In the genomic region with DNA sequence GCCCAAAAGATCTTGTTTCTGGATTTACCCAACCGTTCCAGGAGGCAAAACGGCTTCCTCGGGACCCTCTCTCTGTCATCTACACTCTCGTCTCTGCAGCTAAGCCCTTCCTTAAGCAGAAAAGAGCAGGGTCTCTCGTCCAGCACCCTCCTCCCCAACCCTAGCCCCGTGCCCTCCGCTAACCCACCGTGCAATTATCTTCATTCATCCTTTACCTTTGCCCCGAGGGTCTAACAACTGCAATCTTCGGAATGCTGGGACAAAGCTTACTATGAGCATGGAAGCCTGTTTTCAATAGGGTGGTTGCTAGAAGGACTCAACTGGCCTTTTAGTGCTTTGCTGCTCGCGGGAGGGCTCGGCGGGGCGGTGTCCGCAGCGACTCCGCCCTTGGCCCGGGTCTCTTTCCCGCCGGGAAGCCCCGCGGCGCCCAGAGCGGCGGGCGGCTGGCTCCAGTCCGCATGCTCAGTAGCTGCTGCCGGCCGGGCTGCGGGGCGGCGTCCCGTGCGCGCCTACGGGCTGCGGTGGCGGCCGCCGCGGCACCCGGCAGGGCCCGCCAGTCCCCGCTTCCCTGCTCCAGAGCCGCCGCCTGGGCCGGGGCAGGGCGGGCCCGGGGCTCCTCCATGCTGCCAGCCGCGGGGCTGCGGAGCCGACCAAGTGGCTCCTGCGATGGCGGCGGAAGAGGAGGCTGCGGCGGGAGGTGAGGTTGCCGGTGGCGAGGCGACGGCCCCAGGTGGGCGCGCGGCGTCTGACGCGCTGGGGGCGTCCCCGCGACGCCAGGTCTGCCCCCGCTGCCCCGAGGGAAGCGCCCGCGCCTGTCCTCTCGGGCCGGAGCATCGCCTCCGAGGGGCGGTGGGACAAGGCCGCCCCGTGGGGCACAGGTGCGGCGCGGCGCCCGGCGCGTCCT, we compare ENCODE assay signal across 8 cellular contexts. TPM values are rescaled to one million over a fixed set of nuclear protein-coding genes. Genes with fewer than 3 reads are reported as not detected.
A peak's percentile ranks its signal among the peaks of the same experiment; 100 is the strongest.
DNase-seq lines count a peak whose midpoint lies in the region; ATAC-seq and TF ChIP-seq lines count a peak whose summit lies in the region.

A gene with protein sequence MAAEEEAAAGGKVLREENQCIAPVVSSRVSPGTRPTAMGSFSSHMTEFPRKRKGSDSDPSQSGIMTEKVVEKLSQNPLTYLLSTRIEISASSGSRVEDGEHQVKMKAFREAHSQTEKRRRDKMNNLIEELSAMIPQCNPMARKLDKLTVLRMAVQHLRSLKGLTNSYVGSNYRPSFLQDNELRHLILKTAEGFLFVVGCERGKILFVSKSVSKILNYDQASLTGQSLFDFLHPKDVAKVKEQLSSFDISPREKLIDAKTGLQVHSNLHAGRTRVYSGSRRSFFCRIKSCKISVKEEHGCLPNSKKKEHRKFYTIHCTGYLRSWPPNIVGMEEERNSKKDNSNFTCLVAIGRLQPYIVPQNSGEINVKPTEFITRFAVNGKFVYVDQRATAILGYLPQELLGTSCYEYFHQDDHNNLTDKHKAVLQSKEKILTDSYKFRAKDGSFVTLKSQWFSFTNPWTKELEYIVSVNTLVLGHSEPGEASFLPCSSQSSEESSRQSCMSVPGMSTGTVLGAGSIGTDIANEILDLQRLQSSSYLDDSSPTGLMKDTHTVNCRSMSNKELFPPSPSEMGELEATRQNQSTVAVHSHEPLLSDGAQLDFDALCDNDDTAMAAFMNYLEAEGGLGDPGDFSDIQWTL (plus strand): TSS at position 430 of the 904 bp plus-strand sequence. CDS start 237 bp downstream, at position 667.

- no peaks in the 10 kb centered on the region for H3K9me3 ChIP-seq in HUES64 (ENCODE audit: insufficient read depth, low read depth, low read length)
- H3K9me3 ChIP-seq in SJSA1 (replicated peaks) = no peaks in the 10 kb centered on the region
- H3K9me3 ChIP-seq in hepatocyte (ENCODE audit: low read depth) = no peaks in the 10 kb centered on the region

- H3K27ac ChIP-seq in HUES64 (ENCODE audit: low read depth, low read length) = no peak within 1 kb of the TSS
- H3K27ac ChIP-seq in SJSA1 = peak within 1 kb of the TSS; percentile 65
- peak within 1 kb of the TSS; percentile 30 for H3K27ac ChIP-seq in angular gyrus (ENCODE audit: low read depth, low read length)
- peak within 1 kb of the TSS; percentile 78 for H3K27ac ChIP-seq in hepatocyte

- DNase-seq in DMS79 treated with DMSO at 0.1 percent for 48 hours (lab: John Stamatoyannopoulos, UW) (peak; percentile 67), SJSA1 (ENCODE audit: low read depth in 1 of 2, low spot score in 2 of 2) (peak; percentile 48 to 68), hepatocyte (ENCODE audit: low spot score) (peak; percentile 75), skeletal muscle cell (ENCODE audit: low read depth) (no peak), amniotic stem cell (lab: John Stamatoyannopoulos, UW) (no peak)

- H3K4me2 ChIP-seq in hepatocyte = peak within 1 kb of the TSS; percentile 94

- peak; percentile 32 for ATAC-seq in GM21423 (IDR thresholded peaks at IDR 0.05; ENCODE audit: unreplicated experiment)

- H3K4me3 ChIP-seq in HUES64 (ENCODE audit: low read length) = peak within 1 kb of the TSS; percentile 67
- H3K4me3 ChIP-seq in SJSA1 = peak within 1 kb of the TSS; percentile 87
- peak within 1 kb of the TSS; percentile 62 for H3K4me3 ChIP-seq in hepatocyte
- H3K4me3 ChIP-seq in skeletal muscle cell (ENCODE audit: low read depth, low read length) = peak within 1 kb of the TSS; percentile 68

- H4K20me1 ChIP-seq in hepatocyte (ENCODE audit: insufficient read depth, poor library complexity, severe bottlenecking) = no peaks in the 10 kb centered on the region

- peaks cover 42% of the 10 kb centered on the region for H3K27me3 ChIP-seq in HUES64 (ENCODE audit: insufficient read depth, low read length)
- no peaks in the 10 kb centered on the region for H3K27me3 ChIP-seq in SJSA1 (replicated peaks)
- peaks cover 8% of the 10 kb centered on the region for H3K27me3 ChIP-seq in hepatocyte

- H2AFZ ChIP-seq in hepatocyte = peak within 1 kb of the TSS; percentile 71

- TF ChIP-seq CTCF in hepatocyte (IDR thresholded peaks at IDR 0.05; ENCODE audit: poor library complexity) = no peak

- H3K36me3 ChIP-seq in HUES64 (ENCODE audit: insufficient read depth, low read length) (no peaks in the 10 kb centered on the region), SJSA1 (peaks cover 5% of the 10 kb centered on the region), hepatocyte (replicated peaks; ENCODE audit: insufficient read depth, low read depth) (no peaks in the 10 kb centered on the region)

- no peaks in the 10 kb centered on the region for H3K9me2 ChIP-seq in hepatocyte (replicated peaks; ENCODE audit: insufficient read depth)

- peak within 1 kb of the TSS; percentile 86 for H3K9ac ChIP-seq in HUES64 (ENCODE audit: low read depth, low read length)

- 1% methylated on average over 91 of the region's 92 CpGs for WGBS in HUES64
- 2% methylated on average over 60 of the region's 92 CpGs for WGBS in hepatocyte (ENCODE audit: low lambda C conversion rate, missing lambda C conversion rate)

- H3K4me1 ChIP-seq in HUES64 (ENCODE audit: insufficient read depth, low read length) (peaks cover 24% of the 10 kb centered on the region), SJSA1 (replicated peaks) (peaks cover 30% of the 10 kb centered on the region), hepatocyte (ENCODE audit: insufficient read depth) (peaks cover 19% of the 10 kb centered on the region)

- H3K79me2 ChIP-seq in hepatocyte = no peaks in the 10 kb centered on the region

RNA-seq across cellular contexts. Expression of the gene that starts here (rescaled TPM):
- polyA plus RNA-seq in HUES64 (2013, experiment 1 of 2) = 10.0 TPM
- polyA plus RNA-seq in HUES64 (2013, experiment 2 of 2) = 8.1 TPM
- total RNA-seq in SJSA1 (2014; rRNA removed; shearing (Covaris generic)) = 39.5 and 47.8 TPM in 2 replicates
- 3.9 and 5.2 TPM in 2 replicates for total RNA-seq in hepatocyte
- 0.18 and 1.1 TPM in 2 replicates for polyA plus RNA-seq in hepatocyte

Comparison
In these comparisons a context has a peak if more than half of its experiments do, and no peak if none do; other contexts are left out.
1. DNase-seq: peak in DMS79 treated with DMSO at 0.1 percent for 48 hours (single experiment), SJSA1 (2 of 2) and hepatocyte (single experiment); none in skeletal muscle cell (single experiment) and amniotic stem cell (single experiment).
2. Peak in every context shown above with its lines, with median percentiles within 50 percentile points of each other: H3K4me3 ChIP-seq.